ENCODE assay signal across 8 cellular contexts in genomic region chr15:38453971-38454686, GRCh38. TPM values are rescaled to one million over a fixed set of nuclear protein-coding genes. Genes with fewer than 3 reads are reported as not detected.
DNase-seq lines count a peak whose midpoint lies in the region; ATAC-seq and TF ChIP-seq lines count a peak whose summit lies in the region.

Gene FAM98B, plus strand, starts transcription at chr15:38454127. Its CDS starts 35 bp downstream, at chr15:38454162.

- peak within 1 kb of the TSS; percentile 81 for H2AFZ ChIP-seq in GM23338

- H3K79me2 ChIP-seq in GM23338 (replicated peaks; ENCODE audit: insufficient read depth) = peaks cover 46% of the 10 kb centered on the region

- TF ChIP-seq POLR2A in Raji (IDR thresholded peaks at IDR 0.05; ENCODE audit: insufficient read depth, low read depth, low read length) = peak; percentile 86

- peaks cover under 1% of the 10 kb centered on the region; the same call in 2 of the 3 replicates for H3K36me3 Mint-ChIP-seq in GM23338 (ENCODE audit: low read depth)
- H3K36me3 Mint-ChIP-seq in nephron progenitor cell (ENCODE audit: low read depth) = peaks cover 7% of the 10 kb centered on the region

- peak within 1 kb of the TSS; percentile 99 for H3K27ac ChIP-seq in GM23338 (ENCODE audit: low read depth)

- peak within 1 kb of the TSS; percentile 99 for H3K27ac Mint-ChIP-seq in GM23338
- H3K27ac Mint-ChIP-seq in nephron progenitor cell = peak within 1 kb of the TSS; percentile 99
- H3K27ac Mint-ChIP-seq in stimulated activated naive CD8-positive, alpha-beta T cell treated with anti-CD3 and anti-CD28 coated beads, Interleukin-15, amount 100 ng/mL, for 72 hours = peak within 1 kb of the TSS; percentile 98 to 99

- H3F3A ChIP-seq in GM23338 (replicated peaks; ENCODE audit: low read depth) = no peaks in the 10 kb centered on the region

- 0 out of 4 replicates have a peak, but pooled peaks of 1 of the 2 experiments have one; percentile 6 for TF ChIP-seq CTCF in GM23338 (conservative IDR thresholded peaks at IDR 0.05; ENCODE audit: low read depth in 2 of 2)
- TF ChIP-seq CTCF in nephron progenitor cell (IDR thresholded peaks at IDR 0.05) = no peak

- H3K36me3 ChIP-seq in GM23338 (ENCODE audit: insufficient read depth) = no peaks in the 10 kb centered on the region

- H3K27me3 Mint-ChIP-seq in GM23338 (ENCODE audit: insufficient read depth, low read depth, poor library complexity) (peaks cover 7% of the 10 kb centered on the region), nephron progenitor cell (ENCODE audit: low read depth, poor library complexity) (peaks cover 30% of the 10 kb centered on the region)
- no peaks in the 10 kb centered on the region for H3K27me3 Mint-ChIP-seq in stimulated activated naive CD8-positive, alpha-beta T cell treated with anti-CD3 and anti-CD28 coated beads, Interleukin-15, amount 100 ng/mL, for 72 hours

- peak; percentile 96 for ATAC-seq in GM23338
- ATAC-seq in stimulated activated naive CD8-positive, alpha-beta T cell treated with anti-CD3 and anti-CD28 coated beads, Interleukin-15, amount 100 ng/mL, for 72 hours = peak; percentile 99

- H3K4me3 ChIP-seq in GM23338 = peak within 1 kb of the TSS; percentile 74

- H3K27me3 ChIP-seq in GM23338 (ENCODE audit: insufficient read depth) = no peaks in the 10 kb centered on the region

- peaks cover 3% of the 10 kb centered on the region for H3K4me1 Mint-ChIP-seq in GM23338
- H3K4me1 Mint-ChIP-seq in nephron progenitor cell = peaks cover 16% of the 10 kb centered on the region
- H3K4me1 Mint-ChIP-seq in stimulated activated naive CD8-positive, alpha-beta T cell treated with anti-CD3 and anti-CD28 coated beads, Interleukin-15, amount 100 ng/mL, for 72 hours = peaks cover 30% of the 10 kb centered on the region

- H3K9me3 Mint-ChIP-seq in GM23338 = no peaks in the 10 kb centered on the region
- peaks cover 3% of the 10 kb centered on the region for H3K9me3 Mint-ChIP-seq in nephron progenitor cell
- H3K9me3 Mint-ChIP-seq in stimulated activated naive CD8-positive, alpha-beta T cell treated with anti-CD3 and anti-CD28 coated beads, Interleukin-15, amount 100 ng/mL, for 72 hours = no peaks in the 10 kb centered on the region

- H3K9me2 ChIP-seq in GM23338 (ENCODE audit: insufficient read depth) = no peaks in the 10 kb centered on the region

- H3K4me3 Mint-ChIP-seq in GM23338 = peak within 1 kb of the TSS; percentile 90
- H3K4me3 Mint-ChIP-seq in nephron progenitor cell = peak within 1 kb of the TSS; percentile 93
- H3K4me3 Mint-ChIP-seq in stimulated activated naive CD8-positive, alpha-beta T cell treated with anti-CD3 and anti-CD28 coated beads, Interleukin-15, amount 100 ng/mL, for 72 hours = peak within 1 kb of the TSS; percentile 92

- no peaks in the 10 kb centered on the region for H4K20me1 ChIP-seq in GM23338 (replicated peaks; ENCODE audit: insufficient read depth)

- peak within 1 kb of the TSS; percentile 92 for H3K4me2 ChIP-seq in GM23338

- DNase-seq in ELF-1 (ENCODE audit: low read depth, low spot score) = peak; percentile 94
- DNase-seq in GM23338 (ENCODE audit: low spot score) = peak; percentile 90
- peak; percentile 84 for DNase-seq in LHCN-M2 (ENCODE audit: low read depth)
- peak; percentile 96 for DNase-seq in activated effector memory CD4-positive, alpha-beta T cell treated with anti-CD3 and anti-CD28 coated beads, Interleukin-2, amount 50 U/mL, for 16 hours
- DNase-seq in fibroblast of the conjunctiva (ENCODE audit: low read depth) = peak; percentile 66
- DNase-seq in nephron progenitor cell = peak; percentile 92
- DNase-seq in stimulated activated naive CD8-positive, alpha-beta T cell treated with anti-CD3 and anti-CD28 coated beads, Interleukin-15, amount 100 ng/mL, for 72 hours = peak; percentile 92

- peaks cover 7% of the 10 kb centered on the region; the same call in 1 of the 2 replicates for H3K4me1 ChIP-seq in GM23338 (ENCODE audit: insufficient read depth)

TF ChIP-seq in GM23338, 12 proteins besides CTCF, POLR2A, EP300 and RAD21 (continues in another document):
- TF ChIP-seq CREB1 (CRISPR knock-in tag; IDR thresholded peaks at IDR 0.05; ENCODE audit: low read depth) = peak; percentile 70
- TF ChIP-seq REST (IDR thresholded peaks at IDR 0.05; ENCODE audit: unreplicated experiment) = no peak
- peak; percentile 84; the same call in 1 of the 2 replicates for TF ChIP-seq ZNF114 (CRISPR knock-in tag; IDR thresholded peaks at IDR 0.05)
- TF ChIP-seq POLR2AphosphoS5 (IDR thresholded peaks at IDR 0.05; ENCODE audit: low read depth) = peak; percentile 85
- TF ChIP-seq EZH2phosphoT487 (IDR thresholded peaks at IDR 0.05; ENCODE audit: unreplicated experiment) = no peak

RNA-seq across cellular contexts. Expression of gene FAM98B, which starts in this region (rescaled TPM):
- 30.8 and 32.5 TPM in 2 replicates for total RNA-seq in GM23338 (2014; rRNA removed; shearing (Covaris generic))
- 10.1 and 11.6 TPM in 2 replicates for polyA plus RNA-seq in GM23338 (2016; fragmentation: Nextera tagmentation; extraction: Ambion mirVana)
- 5.2 and 19.5 TPM in 2 replicates for total RNA-seq in LHCN-M2 (2014; rRNA removed)
- 10.9 TPM for polyA plus RNA-seq in LHCN-M2 (2012)

Comparison
In these comparisons a context has a peak if more than half of its experiments do, and no peak if none do; other contexts are left out.
1. Peak in every context shown above with its lines: DNase-seq, ATAC-seq, H3K4me3 ChIP-seq and H3K27ac ChIP-seq.